21 cellular contexts compared by ENCODE assay signal in genomic region chr3:141275511-141275910, GRCh38. TPM values are rescaled to one million over a fixed set of nuclear protein-coding genes. Genes with fewer than 3 reads are reported as not detected.
DNase-seq lines count a peak whose midpoint lies in the region; ATAC-seq, FAIRE-seq and TF ChIP-seq lines count a peak whose summit lies in the region.
"Had no signal": no experiment of that assay in that cellular context is flagged by ENCODE, and none has a peak within 500 bp of the region (broad histone marks: within the 10 kb centered on the region; RNA-seq: fewer than 3 reads in every experiment).

No MANE protein-coding gene starts in this region.

- H3K9ac ChIP-seq in parathyroid adenoma: no peak overlapping the region

- H3K36me3 ChIP-seq in parathyroid adenoma (ENCODE audit: control insufficient read depth, insufficient read depth, low read length): no peaks in the 10 kb centered on the region
- H3K36me3 ChIP-seq: HAP-1, prostate gland had no signal

- H3K4me3 ChIP-seq in parathyroid adenoma (ENCODE audit: low read depth, low read length): no peak overlapping the region
- H3K4me3 ChIP-seq: dorsolateral prefrontal cortex, esophagus muscularis mucosa, HAP-1, lung, prostate gland, spleen had no signal

- H3K4me3 Mint-ChIP-seq in chondrocyte (ENCODE audit: unreplicated experiment): no peak overlapping the region
- H3K4me3 Mint-ChIP-seq: nephron had no signal

- TF ChIP-seq CTCF in chondrocyte (IDR thresholded peaks at IDR 0.05) (no peak), parathyroid adenoma (IDR thresholded peaks at IDR 0.05) (no peak), D721Med (IDR thresholded peaks at IDR 0.05; ENCODE audit: insufficient read depth, missing control alignments) (no peak)

- peaks cover 66% of the 10 kb centered on the region for H3K4me1 ChIP-seq in parathyroid adenoma
- H3K4me1 ChIP-seq: prostate gland had no signal

- no peak for FAIRE-seq in D721Med (lab: Jason Lieb, UNC)

- no peak for ATAC-seq in HG02571 (IDR thresholded peaks at IDR 0.05; ENCODE audit: unreplicated experiment)

- DNase-seq in Daoy (ENCODE audit: low read depth): peak; percentile 51
- peak; percentile 55 for DNase-seq in RPMI7951 (ENCODE audit: low read depth)
- no peak for DNase-seq in chondrocyte (ENCODE audit: low spot score)
- DNase-seq in D721Med (ENCODE audit: insufficient read length, low spot score): no peak
- DNase-seq in central memory CD4-positive, alpha-beta T cell: no peak
- DNase-seq: BE2C, DMS 273 treated with DMSO at 0.1 percent for 48 hours, dorsolateral prefrontal cortex, glutamatergic neuron, Karpas-422, NCI-H1105 treated with DMSO at 0.1 percent for 48 hours, NCI-H2171, spleen had no signal

- H3K36me3 Mint-ChIP-seq in chondrocyte (ENCODE audit: low read depth): no peaks in the 10 kb centered on the region
- H3K36me3 Mint-ChIP-seq: activated CD8-positive, alpha-beta memory T cell treated with anti-CD3 and anti-CD28 coated beads, Interleukin-2, amount 10 ng/mL, durations not matched to agents 7 days and 5 days had no signal

- no peaks in the 10 kb centered on the region for H3K27me3 ChIP-seq in parathyroid adenoma (ENCODE audit: control insufficient read depth, insufficient read depth, low read length)
- H3K27me3 ChIP-seq: BE2C, dorsolateral prefrontal cortex, esophagus muscularis mucosa, spleen had no signal

- H3K27me3 Mint-ChIP-seq in chondrocyte (ENCODE audit: low read depth): no peaks in the 10 kb centered on the region
- H3K27me3 Mint-ChIP-seq: activated CD8-positive, alpha-beta memory T cell treated with anti-CD3 and anti-CD28 coated beads, Interleukin-2, amount 10 ng/mL, durations not matched to agents 7 days and 5 days had no signal

- H3K9me3 Mint-ChIP-seq in chondrocyte (ENCODE audit: low read depth): no peaks in the 10 kb centered on the region
- H3K9me3 Mint-ChIP-seq: nephron had no signal

- H3K79me2 ChIP-seq in parathyroid adenoma: no peaks in the 10 kb centered on the region

- H3K27ac Mint-ChIP-seq in chondrocyte (ENCODE audit: unreplicated experiment): peak overlapping the region; percentile 13
- H3K27ac Mint-ChIP-seq: nephron had no signal

- H2AFZ ChIP-seq in parathyroid adenoma: no peak overlapping the region

- peaks cover 60% of the 10 kb centered on the region for H3K4me1 Mint-ChIP-seq in chondrocyte (ENCODE audit: low read depth)
- H3K4me1 Mint-ChIP-seq: nephron had no signal

- H3K9me3 ChIP-seq in parathyroid adenoma (ENCODE audit: control insufficient read depth, low read length): no peaks in the 10 kb centered on the region
- H3K9me3 ChIP-seq: BE2C, esophagus muscularis mucosa, HAP-1, prostate gland, spleen had no signal

- H3K4me2 ChIP-seq in parathyroid adenoma (ENCODE audit: low read length): no peak overlapping the region

- peak overlapping the region; percentile 92 for H3K27ac ChIP-seq in parathyroid adenoma
- H3K27ac ChIP-seq: esophagus muscularis mucosa had no signal

RNA-seq across cellular contexts. Expression of gene PXYLP1, which starts 43.9 kb away (rescaled TPM):
- 8.6 TPM in 2 replicates for total RNA-seq in Daoy (2014; rRNA removed; shearing (Covaris generic))
- total RNA-seq in RPMI7951 (2014; rRNA removed; shearing (Covaris generic)): 13.8 and 18.7 TPM in 2 replicates
- 36.0 to 71.6 TPM (median 40.2 TPM) in 3 replicates for total RNA-seq in chondrocyte

Comparison
In these comparisons a context has a peak if more than half of its experiments do, and no peak if none do; other contexts are left out.
1. DNase-seq: peak in Daoy (single experiment) and RPMI7951 (single experiment); none in chondrocyte (single experiment), D721Med (single experiment) and central memory CD4-positive, alpha-beta T cell (single experiment).